ENCODE assay signal across 11 cellular contexts in genomic region chr6:131629656-131630055, GRCh38.
A peak's percentile ranks its signal among the peaks of the same experiment; 100 is the strongest.
DNase-seq lines count a peak whose midpoint lies in the region; ATAC-seq and TF ChIP-seq lines count a peak whose summit lies in the region.
"Had no signal": no experiment of that assay in that cellular context is flagged by ENCODE, and none has a peak within 500 bp of the region (broad histone marks: within the 10 kb centered on the region; RNA-seq: fewer than 3 reads in every experiment).

No MANE protein-coding gene starts in this region.

- peak overlapping the region; percentile 93 for H3K27ac Mint-ChIP-seq in T-helper 2 cell treated with Interferon-gamma antibody and Interleukin-4, amounts not matched to agents 5 μg/mL and 100 μg/mL, for 36 hours

- peaks cover 22% of the 10 kb centered on the region for H3K4me1 Mint-ChIP-seq in T-helper 2 cell treated with Interferon-gamma antibody and Interleukin-4, amounts not matched to agents 5 μg/mL and 100 μg/mL, for 36 hours (ENCODE audit: low read depth)

- no peak overlapping the region for H3K4me3 ChIP-seq in foreskin fibroblast (ENCODE audit: low read depth in 1 of 2, low read length in 2 of 2)
- H3K4me3 ChIP-seq: right lobe of liver had no signal

- peaks cover 12% of the 10 kb centered on the region for H3K36me3 Mint-ChIP-seq in T-helper 2 cell treated with Interferon-gamma antibody and Interleukin-4, amounts not matched to agents 5 μg/mL and 100 μg/mL, for 36 hours (ENCODE audit: low read depth)

- ATAC-seq in GM18868 (IDR thresholded peaks at IDR 0.05; ENCODE audit: unreplicated experiment) (no peak), GM21423 (IDR thresholded peaks at IDR 0.05; ENCODE audit: unreplicated experiment) (no peak)
- ATAC-seq: foreskin keratinocyte, right lobe of liver had no signal

- peaks cover 2% of the 10 kb centered on the region for H3K27me3 Mint-ChIP-seq in T-helper 2 cell treated with Interferon-gamma antibody and Interleukin-4, amounts not matched to agents 5 μg/mL and 100 μg/mL, for 36 hours (ENCODE audit: low read depth)

- peak overlapping the region; percentile 92 for H3K4me3 Mint-ChIP-seq in T-helper 2 cell treated with Interferon-gamma antibody and Interleukin-4, amounts not matched to agents 5 μg/mL and 100 μg/mL, for 36 hours

- H3K9me3 Mint-ChIP-seq in T-helper 2 cell treated with Interferon-gamma antibody and Interleukin-4, amounts not matched to agents 5 μg/mL and 100 μg/mL, for 36 hours, result no peaks in the 10 kb centered on the region

- DNase-seq in NCI-H2196 (lab: John Stamatoyannopoulos, UW; ENCODE audit: unreplicated experiment) (peak; percentile 35), NCI-H2196 treated with DMSO at 0.1 percent for 48 hours (lab: John Stamatoyannopoulos, UW; ENCODE audit: unreplicated experiment) (no peak), foreskin fibroblast (peak; percentile 11 to 41), superior temporal gyrus (ENCODE audit: extremely low spot score) (peak; percentile 23), Kasumi-1 (lab: John Stamatoyannopoulos, UW) (no peak)
- DNase-seq in T-helper 2 cell treated with Interferon-gamma antibody and Interleukin-4, amounts not matched to agents 5 μg/mL and 100 μg/mL, for 36 hours (ENCODE audit: low spot score), result peak; percentile 42
- DNase-seq: NCI-H345, right lobe of liver had no signal

- TF ChIP-seq CTCF in foreskin fibroblast (IDR thresholded peaks at IDR 0.05; ENCODE audit: low read depth, low read length), result no peak

Comparison
In these comparisons a context has a peak if more than half of its experiments do, and no peak if none do; other contexts are left out.
1. DNase-seq: peak in NCI-H2196 (single experiment), T-helper 2 cell treated with Interferon-gamma antibody and Interleukin-4, amounts not matched to agents 5 μg/mL and 100 μg/mL, for 36 hours (single experiment), foreskin fibroblast (2 of 2) and superior temporal gyrus (single experiment); none in NCI-H2196 treated with DMSO at 0.1 percent for 48 hours (single experiment) and Kasumi-1 (0 of 2).